ENCODE assay signal across 11 cellular contexts in the genomic region with DNA sequence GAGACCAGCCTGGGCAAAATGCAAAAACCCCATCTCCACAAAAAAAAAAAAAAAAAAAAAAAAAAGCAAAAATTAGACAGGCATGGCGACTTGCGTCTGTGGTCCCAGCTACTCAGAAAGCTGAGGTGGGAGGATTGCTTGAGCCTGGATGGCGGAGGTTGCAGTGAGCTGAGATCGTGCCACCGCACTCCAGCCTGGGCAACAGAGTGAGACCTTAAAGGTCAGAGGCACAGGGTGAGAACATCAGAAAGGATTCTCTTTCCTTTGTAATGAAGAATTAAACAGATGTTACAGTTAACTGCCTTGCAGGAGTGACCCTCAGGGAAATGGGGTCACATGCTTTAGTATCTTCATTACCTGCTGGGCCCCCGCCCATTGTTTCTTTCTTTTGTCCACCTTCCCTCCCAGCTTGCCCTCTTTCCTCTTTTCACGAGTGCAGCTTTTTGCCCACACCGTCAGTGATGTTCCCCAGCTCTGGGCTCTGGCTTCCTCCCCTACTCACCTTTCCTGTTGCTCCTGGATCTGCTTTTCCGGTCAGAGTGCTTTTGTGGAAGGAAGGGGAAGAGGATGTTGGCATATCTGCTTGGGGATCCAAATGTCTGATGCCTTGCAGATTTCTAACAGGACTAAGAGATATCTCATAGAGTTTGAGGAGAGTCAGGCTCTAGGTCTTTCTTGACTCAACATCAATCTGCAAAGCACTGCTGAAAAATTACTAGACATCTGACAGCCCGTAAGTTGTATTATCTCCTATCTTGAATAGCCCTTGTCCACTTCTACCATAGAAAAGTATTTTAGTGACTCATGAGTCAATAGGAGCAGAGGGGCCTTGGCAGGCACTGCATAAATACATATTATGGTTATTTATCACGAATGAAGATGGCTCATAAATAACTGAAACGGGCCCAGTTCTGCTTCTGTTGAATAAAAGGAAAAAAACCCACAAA. TPM values are rescaled to one million over a fixed set of nuclear protein-coding genes. Genes with fewer than 3 reads are reported as not detected.
DNase-seq lines count a peak whose midpoint lies in the region; ATAC-seq and TF ChIP-seq lines count a peak whose summit lies in the region.
"Had no signal": no experiment of that assay in that cellular context is flagged by ENCODE, and none has a peak within 500 bp of the region (broad histone marks: within the 10 kb centered on the region; RNA-seq: fewer than 3 reads in every experiment).

No MANE protein-coding gene starts in this region.

- H4K20me1 ChIP-seq in GM23338 (replicated peaks; ENCODE audit: insufficient read depth) (no peaks in the 10 kb centered on the region), PC-3 (ENCODE audit: low read length) (no peaks in the 10 kb centered on the region)

- H3K27ac ChIP-seq in GM23338 (ENCODE audit: low read depth) (peak overlapping the region; percentile 23), PC-3 (ENCODE audit: low read length) (peak overlapping the region; percentile 22), trophoblast cell (ENCODE audit: low read depth, low read length) (peak overlapping the region; percentile 9), upper lobe of right lung (no peak overlapping the region), prostate gland (no peak overlapping the region)
- H3K27ac ChIP-seq: SJCRH30 had no signal

- no peak overlapping the region for H2BK120ac ChIP-seq in trophoblast cell (ENCODE audit: insufficient read depth, low read length, poor library complexity)

- H3K4me1 ChIP-seq in GM23338 (ENCODE audit: insufficient read depth) (peaks cover 12% of the 10 kb centered on the region), PC-3 (ENCODE audit: insufficient read depth, low read length) (peaks cover 33% of the 10 kb centered on the region), trophoblast cell (ENCODE audit: control insufficient read depth in 1 of 2, insufficient read depth in 2 of 2, low read length in 2 of 2) (peaks cover 10 to 20% of the 10 kb centered on the region in 2 experiments), upper lobe of right lung (peaks cover 9% of the 10 kb centered on the region), prostate gland (replicated peaks) (peaks cover 10% of the 10 kb centered on the region)
- H3K4me1 ChIP-seq: SJCRH30 had no signal

- H4K8ac ChIP-seq in trophoblast cell (ENCODE audit: low read depth, low read length), result no peak overlapping the region

- H3K9me3 Mint-ChIP-seq in GM23338, result no peaks in the 10 kb centered on the region
- H3K9me3 Mint-ChIP-seq: activated T-cell treated with anti-CD3 and anti-CD28 coated beads, Interleukin-2, amount 50 U/mL, for 72 hours; stimulated activated naive CD8-positive, alpha-beta T cell treated with anti-CD3 and anti-CD28 coated beads, Interleukin-15, Interleukin-2, amounts not matched to agents 100 ng/mL and 50 ng/mL, for 24 hours had no signal

- no peaks in the 10 kb centered on the region for H3K36me3 Mint-ChIP-seq in GM23338 (ENCODE audit: low read depth)

- H3K4me1 Mint-ChIP-seq in GM23338, result peaks cover 26% of the 10 kb centered on the region

- no peak overlapping the region for H4K91ac ChIP-seq in trophoblast cell (ENCODE audit: low read depth, low read length)

- H3K79me1 ChIP-seq in trophoblast cell (ENCODE audit: low read length), result peaks cover 6% of the 10 kb centered on the region

- no peak overlapping the region for H2AK5ac ChIP-seq in trophoblast cell (ENCODE audit: low read length)

- no peak overlapping the region for H3K4ac ChIP-seq in trophoblast cell (ENCODE audit: low read depth, low read length)

- H3K27me3 Mint-ChIP-seq in GM23338 (ENCODE audit: insufficient read depth, low read depth, poor library complexity), result peaks cover 5% of the 10 kb centered on the region

- POLR2A ChIA-PET in PC-3 (lab: Charles Lee; ENCODE audit: unreplicated experiment), result interaction anchor here (0.5 kb wide), 1 partner anchor 1119 kb away, joined by 4 read pairs; no protein-coding TSS in a partner anchor

- H4K12ac ChIP-seq in trophoblast cell (ENCODE audit: low read depth, low read length), result no peak overlapping the region

- H3K27ac Mint-ChIP-seq in GM23338, result no peak overlapping the region
- H3K27ac Mint-ChIP-seq: activated T-cell treated with anti-CD3 and anti-CD28 coated beads, Interleukin-2, amount 50 U/mL, for 72 hours had no signal

- H3K23ac ChIP-seq in trophoblast cell (ENCODE audit: low read length), result no peak overlapping the region

- H3K9me3 ChIP-seq in PC-3 (ENCODE audit: low read length) (no peaks in the 10 kb centered on the region), trophoblast cell (ENCODE audit: insufficient read depth, low read depth, low read length) (no peaks in the 10 kb centered on the region), upper lobe of right lung (no peaks in the 10 kb centered on the region), prostate gland (no peaks in the 10 kb centered on the region)
- H3K9me3 ChIP-seq: SJCRH30 had no signal

- H2BK12ac ChIP-seq in trophoblast cell (ENCODE audit: low read length), result no peak overlapping the region

- no TSS peak for BruUV-seq in PC-3 (replicated peaks; lab: Mats Ljungman, UMichigan)

- H3K36me3 ChIP-seq in GM23338 (ENCODE audit: insufficient read depth) (no peaks in the 10 kb centered on the region), PC-3 (ENCODE audit: low read depth, low read length) (no peaks in the 10 kb centered on the region), trophoblast cell (ENCODE audit: control insufficient read depth in 1 of 2, insufficient read depth in 2 of 2, low read length in 2 of 2) (no peaks in the 10 kb centered on the region), upper lobe of right lung (no peaks in the 10 kb centered on the region), prostate gland (no peaks in the 10 kb centered on the region)
- H3K36me3 ChIP-seq: SJCRH30 had no signal

- intact Hi-C loops in PC-3 (cut with micrococcal nuclease) (loop anchor here (1.0 to 10.0 kb wide), 7 partner anchors 36 to 968 kb away; a partner anchor contains a TSS), upper lobe of right lung (cut with DNase I) (loop anchor here (10.0 kb wide), 1 partner anchor 316 kb away; no protein-coding TSS in a partner anchor), prostate gland (cut with DNase I) (loop anchor here (1.0 to 10.0 kb wide), 2 partner anchors 235 to 964 kb away; no protein-coding TSS in a partner anchor)

- no peak overlapping the region for H2BK5ac ChIP-seq in trophoblast cell (ENCODE audit: low read depth, low read length, poor library complexity)

- DNase-seq in GM23338 (ENCODE audit: low spot score) (peak; percentile 67), PC-3 (peak; percentile 71), glomerular endothelial cell (ENCODE audit: extremely low read depth, low read depth, low spot score) (peak; percentile 2), trophoblast cell (peak in 1 of 2 donors; percentile 2), retina (no peak), upper lobe of right lung (no peak), prostate gland (ENCODE audit: low spot score) (no peak)

- H3K4me3 Mint-ChIP-seq in GM23338, result peak overlapping the region; percentile 35; the same call in 2 of the 3 replicates

- H3K4me2 ChIP-seq in GM23338 (peak overlapping the region; percentile 83), PC-3 (ENCODE audit: low read length) (peak overlapping the region; percentile 88), trophoblast cell (ENCODE audit: low read length) (peak overlapping the region; percentile 93)

- TF ChIP-seq CTCF in GM23338 (conservative IDR thresholded peaks at IDR 0.05; ENCODE audit: low read depth in 2 of 2) (no peak), PC-3 (conservative IDR thresholded peaks at IDR 0.05; ENCODE audit: low read depth, low read length) (no peak), upper lobe of right lung (IDR thresholded peaks at IDR 0.05) (no peak), prostate gland (IDR thresholded peaks at IDR 0.05) (no peak)

- H3K4me3 ChIP-seq in GM23338, result peak overlapping the region; percentile 57
- H3K4me3 ChIP-seq in PC-3 (ENCODE audit: low read length), result peak overlapping the region; percentile 41; the same call in 1 of the 2 replicates
- H3K4me3 ChIP-seq in trophoblast cell (ENCODE audit: low read depth, low read length), result no peak overlapping the region
- H3K4me3 ChIP-seq in upper lobe of right lung, result no peak overlapping the region
- no peak overlapping the region for H3K4me3 ChIP-seq in prostate gland

- H3K9me2 ChIP-seq in GM23338 (ENCODE audit: insufficient read depth), result no peaks in the 10 kb centered on the region
- H3K9me2 ChIP-seq in PC-3 (replicated peaks; ENCODE audit: low read length), result no peaks in the 10 kb centered on the region

- TF ChIP-seq POLR2A in prostate gland (IDR thresholded peaks at IDR 0.05), result no peak

- H3K79me2 ChIP-seq in GM23338 (replicated peaks; ENCODE audit: insufficient read depth) (no peaks in the 10 kb centered on the region), PC-3 (ENCODE audit: low read length) (no peaks in the 10 kb centered on the region), trophoblast cell (ENCODE audit: control insufficient read depth, insufficient read depth, low read length, poor library complexity) (peaks cover 2% of the 10 kb centered on the region)

- H2AFZ ChIP-seq in GM23338 (peak overlapping the region; percentile 50; the same call in 1 of the 2 replicates), PC-3 (ENCODE audit: low read length) (peak overlapping the region; percentile 48), trophoblast cell (ENCODE audit: insufficient read depth, low read length, poor library complexity) (no peak overlapping the region)

- no peak overlapping the region for H3K18ac ChIP-seq in trophoblast cell (ENCODE audit: low read length)

- H3F3A ChIP-seq in GM23338 (replicated peaks; ENCODE audit: low read depth) (0 out of 2 replicates have a peak, but pooled peaks cover 6% of the 10 kb centered on the region), PC-3 (ENCODE audit: low read length, unreplicated experiment) (no peaks in the 10 kb centered on the region)

- ATAC-seq in GM23338, result peak; percentile 47
- ATAC-seq in PC-3, result peak; percentile 40
- no peak for ATAC-seq in upper lobe of right lung
- no peak for ATAC-seq in HG02623 (IDR thresholded peaks at IDR 0.05; ENCODE audit: unreplicated experiment)

- WGBS in trophoblast cell (ENCODE audit: extremely low coverage, insufficient coverage, insufficient read length), result no CpG with 5 or more reads among the region's 12 CpGs
- WGBS in prostate gland, result 73% methylated on average over 12 of the region's 12 CpGs

- CTCF ChIA-PET in PC-3 (lab: Charles Lee), result interaction anchor here (0.5 to 1.5 kb wide), 7 partner anchors 62 to 600 kb away, joined by 3 to 13 read pairs (median 5); no protein-coding TSS in a partner anchor

- H3K27me3 ChIP-seq in GM23338 (ENCODE audit: insufficient read depth) (peaks cover 11% of the 10 kb centered on the region), PC-3 (ENCODE audit: low read length) (no peaks in the 10 kb centered on the region), trophoblast cell (ENCODE audit: insufficient read depth, low read length) (no peaks in the 10 kb centered on the region), upper lobe of right lung (no peaks in the 10 kb centered on the region), prostate gland (replicated peaks; ENCODE audit: insufficient read depth) (no peaks in the 10 kb centered on the region)
- H3K27me3 ChIP-seq: SJCRH30 had no signal

- no peak overlapping the region for H3K9ac ChIP-seq in PC-3 (ENCODE audit: low read length)
- H3K9ac ChIP-seq in trophoblast cell (ENCODE audit: low read length), result no peak overlapping the region

- no peak overlapping the region for H3K14ac ChIP-seq in trophoblast cell (ENCODE audit: low read length)

RNA-seq across cellular contexts. Expression of a gene that starts 35.6 kb away (rescaled TPM):
- total RNA-seq in GM23338 (2014; rRNA removed; shearing (Covaris generic)), result 149 and 199 TPM in 2 replicates
- 716 and 796 TPM in 2 replicates for polyA plus RNA-seq in GM23338 (2016; fragmentation: Nextera tagmentation; extraction: Ambion mirVana)
- total RNA-seq in PC-3 (2014; rRNA removed), result 239 and 283 TPM in 2 replicates
- total RNA-seq in glomerular endothelial cell, result 150 and 170 TPM in 2 replicates
- polyA plus RNA-seq in trophoblast cell (2013), result 345 and 361 TPM in 2 replicates
- 90.8 TPM for total RNA-seq in upper lobe of right lung
- 100 to 1,000 TPM in 1 of 2 donors, 10 to 100 TPM in 1; 83.3 to 159 TPM for total RNA-seq in prostate gland

Comparison
In these comparisons a context has a peak if more than half of its experiments do, and no peak if none do; other contexts are left out.
1. ATAC-seq: peak in GM23338 (single experiment) and PC-3 (single experiment); none in upper lobe of right lung (single experiment) and HG02623 (single experiment).
2. DNase-seq: peak in GM23338 (single experiment), PC-3 (single experiment) and glomerular endothelial cell (single experiment); none in retina (single experiment), upper lobe of right lung (single experiment) and prostate gland (single experiment).
3. H3K27ac ChIP-seq: peak in GM23338 (single experiment), PC-3 (single experiment) and trophoblast cell (single experiment); none in upper lobe of right lung (single experiment) and prostate gland (0 of 2).
4. H3K4me3 ChIP-seq: peak in GM23338 (single experiment) and PC-3 (single experiment); none in trophoblast cell (single experiment), upper lobe of right lung (single experiment) and prostate gland (0 of 2).
5. Peak in every context shown above with its lines, with median percentiles within 50 percentile points of each other: H3K4me2 ChIP-seq.